In genomic region chr7:128879939-128880746, GRCh38 we compare ENCODE assay signal across 8 cellular contexts.
DNase-seq lines count a peak whose midpoint lies in the region; ATAC-seq and TF ChIP-seq lines count a peak whose summit lies in the region.

No MANE protein-coding gene starts in this region.

- H3K9me3 ChIP-seq in HAP-1 = no peaks in the 10 kb centered on the region
- H3K9me3 ChIP-seq in NT2/D1 (ENCODE audit: insufficient read depth, low read length) = no peaks in the 10 kb centered on the region

- H3K27me3 ChIP-seq in HAP-1 (ENCODE audit: low read depth) (no peaks in the 10 kb centered on the region), NT2/D1 (ENCODE audit: insufficient read depth, insufficient read length) (no peaks in the 10 kb centered on the region)

- TF ChIP-seq CTCF in AG09319 (IDR thresholded peaks at IDR 0.05; ENCODE audit: low read depth, low read length) = peak; percentile 72

- H3K9ac ChIP-seq in NT2/D1 (ENCODE audit: insufficient read length, low read depth) = peak overlapping the region; percentile 68

- no peaks in the 10 kb centered on the region for H3K36me3 ChIP-seq in HAP-1 (replicated peaks)
- no peaks in the 10 kb centered on the region for H3K36me3 ChIP-seq in NT2/D1 (ENCODE audit: insufficient read depth, insufficient read length, low read length)

- H3K4me3 ChIP-seq in HAP-1 = no peak overlapping the region
- H3K4me3 ChIP-seq in NT2/D1 (ENCODE audit: insufficient read length, low read depth) = no peak overlapping the region

- DNase-seq in AG09319 (ENCODE audit: extremely low read depth, low read depth) (no peak), HAP-1 (ENCODE audit: low spot score in 2 of 2) (peak; percentile 51 to 78), NT2/D1 (ENCODE audit: low read depth, low spot score) (peak; percentile 69), ecto neural progenitor cell (ENCODE audit: low spot score) (peak; percentile 86), midbrain (lab: John Stamatoyannopoulos, UW) (peak; percentile 67), germinal center (ENCODE audit: low spot score) (no peak)

- in situ Hi-C loops in HAP-1 (cut with MboI; ENCODE audit: low sequenced_read_pairs) = loop anchor here (5.0 kb wide), 1 partner anchor 273 kb away; no protein-coding TSS in a partner anchor

- no peaks in the 10 kb centered on the region for H3K4me1 ChIP-seq in HAP-1
- H3K4me1 ChIP-seq in NT2/D1 (ENCODE audit: insufficient read depth, insufficient read length) = peaks cover 13% of the 10 kb centered on the region

- no peak for ATAC-seq in GM18519 (IDR thresholded peaks at IDR 0.05; ENCODE audit: low FRiP score, unreplicated experiment)
- no peak for ATAC-seq in GM18511 (IDR thresholded peaks at IDR 0.05; ENCODE audit: unreplicated experiment)

Comparison
In these comparisons a context has a peak if more than half of its experiments do, and no peak if none do; other contexts are left out.
1. DNase-seq: peak in HAP-1 (2 of 2), NT2/D1 (single experiment), ecto neural progenitor cell (single experiment) and midbrain (single experiment); none in AG09319 (single experiment) and germinal center (single experiment).